In genomic region chr9:83596899-83597504, GRCh38 we compare ENCODE assay signal across 1 cellular context.
TF ChIP-seq lines count a peak whose summit lies in the region.

No MANE protein-coding gene starts in this region.

TF ChIP-seq in GM23338, 12 proteins besides CTCF, POLR2A, EP300 and RAD21 (continued from another document):
- TF ChIP-seq ZNF462 (CRISPR knock-in tag; IDR thresholded peaks at IDR 0.05) (no peak), ZNF114 (CRISPR knock-in tag; IDR thresholded peaks at IDR 0.05) (no peak), ETS1 (IDR thresholded peaks at IDR 0.05) (no peak)
